9 cellular contexts compared by ENCODE assay signal in the genomic region with DNA sequence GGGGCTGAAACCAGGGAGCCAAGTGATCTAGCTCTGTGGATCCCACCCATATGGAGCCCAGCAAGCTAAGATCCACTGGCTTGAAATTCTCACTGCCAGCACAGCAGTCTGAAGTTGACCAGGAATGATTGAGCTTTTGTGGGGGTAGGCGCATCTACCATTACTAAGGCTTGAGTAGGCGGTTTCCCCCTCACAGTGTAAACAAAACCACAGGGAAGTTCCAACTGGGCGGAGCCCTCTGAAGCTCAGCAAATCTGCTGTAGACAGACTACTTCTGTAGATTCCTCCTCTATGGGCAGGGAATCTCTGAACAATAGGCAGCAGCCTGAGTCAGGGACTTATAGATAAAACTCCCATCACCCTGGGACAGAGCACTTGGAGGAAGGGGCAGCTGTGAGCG.
DNase-seq lines count a peak whose midpoint lies in the region; ATAC-seq and TF ChIP-seq lines count a peak whose summit lies in the region.
"Had no signal": no experiment of that assay in that cellular context is flagged by ENCODE, and none has a peak within 500 bp of the region (broad histone marks: within the 10 kb centered on the region; RNA-seq: fewer than 3 reads in every experiment).

No MANE protein-coding gene starts in this region.

- no peak overlapping the region for H3K27ac ChIP-seq in RWPE2 (ENCODE audit: poor library complexity, severe bottlenecking)
- H3K27ac ChIP-seq: skin epidermis had no signal

- H3K4me3 ChIP-seq in RWPE2 (ENCODE audit: severe bottlenecking): no peak overlapping the region
- H3K4me3 ChIP-seq: skin epidermis had no signal

- H3K9me3 ChIP-seq in RWPE2 (ENCODE audit: severe bottlenecking): no peaks in the 10 kb centered on the region

- ATAC-seq in HG02678 (IDR thresholded peaks at IDR 0.05; ENCODE audit: unreplicated experiment) (peak; percentile 48), RWPE2 (ENCODE audit: low read depth) (peak; percentile 31; the same call in 1 of the 3 replicates), HG03521 (IDR thresholded peaks at IDR 0.05; ENCODE audit: unreplicated experiment) (no peak)

- H3K36me3 ChIP-seq in RWPE2 (ENCODE audit: low read depth): no peaks in the 10 kb centered on the region

- H3K4me1 ChIP-seq in RWPE2 (ENCODE audit: insufficient read depth, poor library complexity, severe bottlenecking): peaks cover 3% of the 10 kb centered on the region

- DNase-seq in ELR (ENCODE audit: low read depth) (peak; percentile 71), RWPE2 (ENCODE audit: low spot score) (no peak), iPS-NIHi11 (ENCODE audit: low spot score) (peak; percentile 15), medulla oblongata (ENCODE audit: extremely low spot score) (no peak), DMS153 treated with DMSO at 0.1 percent for 48 hours (lab: John Stamatoyannopoulos, UW; ENCODE audit: unreplicated experiment) (no peak), RKO (ENCODE audit: low spot score) (no peak)

- H3K27me3 ChIP-seq in RWPE2 (ENCODE audit: insufficient read depth, poor library complexity, severe bottlenecking): no peaks in the 10 kb centered on the region

- TF ChIP-seq CTCF in RWPE2 (IDR thresholded peaks at IDR 0.05; ENCODE audit: poor library complexity, severe bottlenecking): no peak

Comparison
In these comparisons a context has a peak if more than half of its experiments do, and no peak if none do; other contexts are left out.
1. DNase-seq: peak in ELR (single experiment) and iPS-NIHi11 (single experiment); none in RWPE2 (single experiment), medulla oblongata (single experiment), DMS153 treated with DMSO at 0.1 percent for 48 hours (single experiment) and RKO (single experiment).